Comparison of ENCODE assay signal across 11 cellular contexts in the genomic region with DNA sequence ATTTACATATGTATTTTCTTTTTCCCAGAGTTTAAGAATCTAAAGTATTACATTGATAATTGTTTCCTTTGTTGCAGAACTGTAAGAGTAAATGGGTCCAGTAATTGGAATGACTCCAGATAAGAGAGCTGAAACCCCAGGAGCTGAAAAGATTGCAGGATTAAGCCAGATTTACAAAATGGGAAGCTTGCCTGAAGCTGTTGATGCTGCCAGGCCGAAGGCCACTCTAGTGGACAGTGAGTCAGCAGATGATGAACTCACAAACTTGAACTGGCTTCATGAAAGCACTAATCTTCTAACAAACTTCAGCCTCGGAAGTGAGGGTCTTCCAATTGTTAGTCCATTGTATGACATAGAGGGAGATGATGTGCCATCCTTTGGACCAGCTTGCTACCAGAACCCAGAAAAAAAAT. TPM values are rescaled to one million over a fixed set of nuclear protein-coding genes. Genes with fewer than 3 reads are reported as not detected.
DNase-seq lines count a peak whose midpoint lies in the region; ATAC-seq and TF ChIP-seq lines count a peak whose summit lies in the region.
"Had no signal": no experiment of that assay in that cellular context is flagged by ENCODE, and none has a peak within 500 bp of the region (broad histone marks: within the 10 kb centered on the region; RNA-seq: fewer than 3 reads in every experiment).

No MANE protein-coding gene starts in this region.

- no peak for TF ChIP-seq CTCF in coronary artery (IDR thresholded peaks at IDR 0.05)
- no peak for TF ChIP-seq CTCF in lung (IDR thresholded peaks at IDR 0.05; ENCODE audit: control extremely low read depth, extremely low read depth)

- 69% methylated on average over 2 of the region's 2 CpGs for WGBS in lung, 2 donors

- H3K9me3 Mint-ChIP-seq in activated CD4-positive, alpha-beta T cell treated with anti-CD3 and anti-CD28 coated beads, Interleukin-2, amount 10 ng/mL, durations not matched to agents 7 days and 5 days, result peaks cover 20% of the 10 kb centered on the region
- H3K9me3 Mint-ChIP-seq in activated CD4-positive, alpha-beta T cell treated with anti-CD3 and anti-CD28 coated beads for 36 hours (ENCODE audit: low read depth), result peaks cover 11% of the 10 kb centered on the region

- H3K36me3 Mint-ChIP-seq in activated CD4-positive, alpha-beta T cell treated with anti-CD3 and anti-CD28 coated beads, Interleukin-2, amount 10 ng/mL, durations not matched to agents 7 days and 5 days (ENCODE audit: low read depth), result peaks cover 46% of the 10 kb centered on the region
- H3K36me3 Mint-ChIP-seq in activated CD4-positive, alpha-beta T cell treated with anti-CD3 and anti-CD28 coated beads for 36 hours (ENCODE audit: low read depth), result peaks cover 46% of the 10 kb centered on the region

- peak overlapping the region; percentile 31 for H3K27ac Mint-ChIP-seq in activated CD4-positive, alpha-beta T cell treated with anti-CD3 and anti-CD28 coated beads, Interleukin-2, amount 10 ng/mL, durations not matched to agents 7 days and 5 days
- no peak overlapping the region for H3K27ac Mint-ChIP-seq in activated CD4-positive, alpha-beta T cell treated with anti-CD3 and anti-CD28 coated beads for 36 hours

- H3K27me3 ChIP-seq in lung (ENCODE audit: control insufficient read depth, insufficient read depth), result no peaks in the 10 kb centered on the region
- H3K27me3 ChIP-seq: BLaER1 treated with 17β-estradiol and CSF1 and Interleukin-3, amounts not matched to agents 10 nM and 100 nM; thyroid gland had no signal

- no peaks in the 10 kb centered on the region for H3K27me3 Mint-ChIP-seq in activated CD4-positive, alpha-beta T cell treated with anti-CD3 and anti-CD28 coated beads, Interleukin-2, amount 10 ng/mL, durations not matched to agents 7 days and 5 days
- H3K27me3 Mint-ChIP-seq in activated CD4-positive, alpha-beta T cell treated with anti-CD3 and anti-CD28 coated beads for 36 hours, result no peaks in the 10 kb centered on the region

- POLR2A ChIA-PET in activated CD4-positive, alpha-beta T cell treated with anti-CD3 and anti-CD28 coated beads, Interleukin-2, amount 10 ng/mL, durations not matched to agents 7 days and 5 days (lab: Charles Lee), result no interaction called here
- POLR2A ChIA-PET in activated CD4-positive, alpha-beta T cell treated with anti-CD3 and anti-CD28 coated beads for 36 hours (lab: Charles Lee), result no interaction called here

- no peak for DNase-seq in activated CD4-positive, alpha-beta T cell treated with anti-CD3 and anti-CD28 coated beads, Interleukin-2, amount 10 ng/mL, durations not matched to agents 7 days and 5 days
- DNase-seq in activated CD4-positive, alpha-beta T cell treated with anti-CD3 and anti-CD28 coated beads, Interleukin-2, amount 50 U/mL, for 4 hours, result no peak
- no peak for DNase-seq in coronary artery (ENCODE audit: low spot score)
- DNase-seq in lung (ENCODE audit: low spot score), result peak; percentile 33
- peak; percentile 49 for DNase-seq in ureter (ENCODE audit: low spot score)
- no peak for DNase-seq in NCI-H1092 treated with DMSO at 0.1 percent for 48 hours (lab: John Stamatoyannopoulos, UW)
- DNase-seq in HPDE6-E6E7 (ENCODE audit: extremely low spot score), result no peak
- no peak for DNase-seq in activated CD4-positive, alpha-beta T cell treated with anti-CD3 and anti-CD28 coated beads for 36 hours
- DNase-seq: activated effector memory CD4-positive, alpha-beta T cell treated with Interleukin-2 at 50 U/mL for 16 hours had no signal

- intact Hi-C loops in activated CD4-positive, alpha-beta T cell treated with anti-CD3 and anti-CD28 coated beads for 36 hours (cut with DNase I, micrococcal nuclease), result no loop called here

- no peak for ATAC-seq in lung (ENCODE audit: insufficient read depth, low FRiP score)
- no peak for ATAC-seq in activated CD4-positive, alpha-beta T cell treated with anti-CD3 and anti-CD28 coated beads for 36 hours

- CTCF ChIA-PET in activated CD4-positive, alpha-beta T cell treated with anti-CD3 and anti-CD28 coated beads, Interleukin-2, amount 10 ng/mL, durations not matched to agents 7 days and 5 days (lab: Charles Lee), result no interaction called here
- CTCF ChIA-PET in activated CD4-positive, alpha-beta T cell treated with anti-CD3 and anti-CD28 coated beads for 36 hours (lab: Charles Lee), result no interaction called here

- H3K4me3 ChIP-seq in coronary artery (peak overlapping the region; percentile 1), lung (no peak overlapping the region)
- H3K4me3 ChIP-seq: thyroid gland had no signal

- peaks cover 52% of the 10 kb centered on the region for H3K4me1 Mint-ChIP-seq in activated CD4-positive, alpha-beta T cell treated with anti-CD3 and anti-CD28 coated beads, Interleukin-2, amount 10 ng/mL, durations not matched to agents 7 days and 5 days
- H3K4me1 Mint-ChIP-seq in activated CD4-positive, alpha-beta T cell treated with anti-CD3 and anti-CD28 coated beads for 36 hours, result peaks cover 46% of the 10 kb centered on the region

- H3K36me3 ChIP-seq in lung (ENCODE audit: control insufficient read depth in 2 of 2, insufficient read depth in 2 of 2, low read length in 2 of 2), result peaks cover 2 to 4% of the 10 kb centered on the region in 2 donors
- H3K36me3 ChIP-seq: thyroid gland had no signal

- H3K9me3 ChIP-seq in lung (ENCODE audit: control insufficient read depth in 2 of 2, insufficient read depth in 1 of 2, low read length in 1 of 2), result peaks cover 0 to 7% of the 10 kb centered on the region in 2 donors
- H3K9me3 ChIP-seq: thyroid gland had no signal

- H3K4me3 Mint-ChIP-seq in activated CD4-positive, alpha-beta T cell treated with anti-CD3 and anti-CD28 coated beads, Interleukin-2, amount 10 ng/mL, durations not matched to agents 7 days and 5 days, result no peak overlapping the region
- H3K4me3 Mint-ChIP-seq in activated CD4-positive, alpha-beta T cell treated with anti-CD3 and anti-CD28 coated beads for 36 hours, result no peak overlapping the region

- H3K27ac ChIP-seq in coronary artery (peak overlapping the region; percentile 59 to 73), lung (ENCODE audit: low read depth in 1 of 2, low read length in 1 of 2) (peak overlapping the region in 1 of 2 donors; percentile 40)

- peaks cover 2 to 15% of the 10 kb centered on the region in 2 donors for H3K4me1 ChIP-seq in lung (ENCODE audit: control insufficient read depth in 2 of 2, insufficient read depth in 2 of 2, low read length in 2 of 2)

RNA-seq across cellular contexts. Expression of gene FOXN2, which starts 31.6 kb away (rescaled TPM):
- total RNA-seq in activated CD4-positive, alpha-beta T cell treated with anti-CD3 and anti-CD28 coated beads, Interleukin-2, amount 10 ng/mL, durations not matched to agents 7 days and 5 days, result 10 to 100 TPM; 60.0 to 68.4 TPM
- total RNA-seq in lung (10 to 100 TPM; 27.5 to 43.1 TPM), ureter (19.8 TPM)
- polyA plus RNA-seq in lung, result 10 to 100 TPM in 1 of 2 donors, 1 to 10 TPM in 1; 4.8 to 12.9 TPM
- total RNA-seq in activated CD4-positive, alpha-beta T cell treated with anti-CD3 and anti-CD28 coated beads for 36 hours, result 10 to 100 TPM; 42.3 to 49.5 TPM

Comparison
In these comparisons a context has a peak if more than half of its experiments do, and no peak if none do; other contexts are left out.
1. DNase-seq: peak in lung (single experiment) and ureter (single experiment); none in activated CD4-positive, alpha-beta T cell treated with anti-CD3 and anti-CD28 coated beads, Interleukin-2, amount 10 ng/mL, durations not matched to agents 7 days and 5 days (single experiment), activated CD4-positive, alpha-beta T cell treated with anti-CD3 and anti-CD28 coated beads, Interleukin-2, amount 50 U/mL, for 4 hours (0 of 2), coronary artery (single experiment), NCI-H1092 treated with DMSO at 0.1 percent for 48 hours (single experiment), HPDE6-E6E7 (single experiment) and activated CD4-positive, alpha-beta T cell treated with anti-CD3 and anti-CD28 coated beads for 36 hours (single experiment).